Comparison of ENCODE assay signal across 8 cellular contexts in the genomic region with DNA sequence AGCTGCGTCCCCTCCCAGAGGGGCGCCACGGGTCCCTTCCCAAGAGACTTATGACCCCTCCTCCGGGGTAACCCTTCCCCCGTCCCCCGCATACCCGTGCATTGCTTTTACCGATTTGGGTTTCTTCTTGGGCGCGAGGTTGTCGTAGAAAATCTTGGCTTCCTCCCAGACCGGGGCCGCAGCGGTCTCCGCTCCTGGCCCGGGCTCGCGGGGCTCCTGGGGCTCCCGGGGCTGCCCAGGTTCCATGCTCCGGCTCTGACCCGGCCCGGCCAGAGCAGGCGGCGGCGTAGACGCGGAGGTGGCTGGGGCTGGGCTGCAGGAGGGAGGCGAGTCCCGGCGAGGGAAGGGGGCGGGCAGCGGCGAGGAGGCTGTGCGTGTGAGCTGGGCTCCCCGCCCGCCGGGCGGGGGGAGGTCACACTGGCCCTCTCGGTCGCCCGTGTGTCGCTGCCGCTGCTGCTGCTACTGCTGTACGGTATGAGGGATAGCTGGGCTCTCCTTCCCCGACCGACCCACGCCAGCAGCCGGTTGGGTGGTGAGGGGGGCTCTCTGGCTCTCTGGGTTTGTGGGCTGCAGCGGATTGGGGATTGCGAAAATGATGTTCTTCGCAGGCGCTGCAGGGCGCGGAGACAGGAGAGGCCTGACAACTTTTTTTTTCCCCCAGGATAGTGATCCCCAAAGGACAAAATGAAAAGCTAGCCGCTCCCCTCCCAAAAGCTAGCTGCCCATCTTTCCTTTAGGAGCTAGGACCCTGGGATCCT. TPM values are rescaled to one million over a fixed set of nuclear protein-coding genes. Genes with fewer than 3 reads are reported as not detected.
DNase-seq lines count a peak whose midpoint lies in the region; ATAC-seq and TF ChIP-seq lines count a peak whose summit lies in the region.

A gene (minus strand): TSS at position 315 of the 758 bp plus-strand sequence. CDS start 69 bp downstream, at position 246.

- H3K36me3 Mint-ChIP-seq in stimulated activated naive CD8-positive, alpha-beta T cell treated with anti-CD3 and anti-CD28 coated beads, Interleukin-15, Interleukin-2, amounts not matched to agents 100 ng/mL and 50 ng/mL, for 24 hours (ENCODE audit: low read depth), result no peaks in the 10 kb centered on the region

- ATAC-seq in left colon, result peak; percentile 22
- no peak for ATAC-seq in GM21423 (IDR thresholded peaks at IDR 0.05; ENCODE audit: unreplicated experiment)
- no peak for ATAC-seq in HG03378 (IDR thresholded peaks at IDR 0.05; ENCODE audit: unreplicated experiment)

- peak within 1 kb of the TSS in 1 of 4 donors; percentile 3 for H3K27ac ChIP-seq in Peyer's patch

- intact Hi-C loops in left colon (cut with DNase I, micrococcal nuclease), result no loop called here

- peak; percentile 70 for DNase-seq in GM13977 (ENCODE audit: low spot score)
- DNase-seq in Peyer's patch, result no peak
- DNase-seq in cardiac fibroblast (ENCODE audit: low read depth in 2 of 2), result no peak
- peak in 1 of 2 donors; percentile 14 for DNase-seq in left colon
- no peak for DNase-seq in T-helper 9 cell

- peaks cover 0 to 13% (median 4%) of the 10 kb centered on the region in 4 donors for H3K4me1 ChIP-seq in Peyer's patch

- H3K4me1 Mint-ChIP-seq in stimulated activated naive CD8-positive, alpha-beta T cell treated with anti-CD3 and anti-CD28 coated beads, Interleukin-15, Interleukin-2, amounts not matched to agents 100 ng/mL and 50 ng/mL, for 24 hours (ENCODE audit: low read depth), result peaks cover 25% of the 10 kb centered on the region

- peak within 1 kb of the TSS; percentile 15 to 46 (median 41) for H3K4me3 ChIP-seq in Peyer's patch
- peak within 1 kb of the TSS; percentile 40 to 43 for H3K4me3 ChIP-seq in cardiac fibroblast (replicated peaks in 1 of 2; ENCODE audit: low read depth in 2 of 2, low read length in 2 of 2)

- H3K27ac Mint-ChIP-seq in stimulated activated naive CD8-positive, alpha-beta T cell treated with anti-CD3 and anti-CD28 coated beads, Interleukin-15, Interleukin-2, amounts not matched to agents 100 ng/mL and 50 ng/mL, for 24 hours, result no peak within 1 kb of the TSS

- no peaks in the 10 kb centered on the region for H3K9me3 ChIP-seq in Peyer's patch

- H3K36me3 ChIP-seq in Peyer's patch, result no peaks in the 10 kb centered on the region

- in situ Hi-C loops in GM13977 (cut with MboI; ENCODE audit: low pct_unique_long_range_greater_than_20kb, low sequenced_read_pairs, unreplicated experiment), result no loop called here

- TF ChIP-seq CTCF in GM13977 (IDR thresholded peaks at IDR 0.05; ENCODE audit: extremely low read depth, insufficient read depth, missing control alignments), result no peak
- TF ChIP-seq CTCF in Peyer's patch (IDR thresholded peaks at IDR 0.05), result no peak
- TF ChIP-seq CTCF in cardiac fibroblast (IDR thresholded peaks at IDR 0.05; ENCODE audit: low read depth, low read length), result no peak

- no peaks in the 10 kb centered on the region for H3K9me3 Mint-ChIP-seq in stimulated activated naive CD8-positive, alpha-beta T cell treated with anti-CD3 and anti-CD28 coated beads, Interleukin-15, Interleukin-2, amounts not matched to agents 100 ng/mL and 50 ng/mL, for 24 hours

- H3K4me3 Mint-ChIP-seq in stimulated activated naive CD8-positive, alpha-beta T cell treated with anti-CD3 and anti-CD28 coated beads, Interleukin-15, Interleukin-2, amounts not matched to agents 100 ng/mL and 50 ng/mL, for 24 hours, result peak within 1 kb of the TSS; percentile 55

- H3K27me3 Mint-ChIP-seq in stimulated activated naive CD8-positive, alpha-beta T cell treated with anti-CD3 and anti-CD28 coated beads, Interleukin-15, Interleukin-2, amounts not matched to agents 100 ng/mL and 50 ng/mL, for 24 hours, result peaks cover 42% of the 10 kb centered on the region

- peaks cover 0 to 15% of the 10 kb centered on the region in 2 donors for H3K27me3 ChIP-seq in Peyer's patch

- no peak for TF ChIP-seq POLR2A in Peyer's patch (IDR thresholded peaks at IDR 0.05)

RNA-seq across cellular contexts. Expression of the gene that starts here (rescaled TPM):
- total RNA-seq in Peyer's patch (not detected), left colon (not detected)

Comparison
In these comparisons a context has a peak if more than half of its experiments do, and no peak if none do; other contexts are left out.
1. Peak in ATAC-seq in left colon; RNA of the gene not detected or under 1 TPM.